1 cellular context compared by ENCODE assay signal in genomic region chr1:109799445-109799844, GRCh38.
TF ChIP-seq lines count a peak whose summit lies in the region.

No MANE protein-coding gene starts in this region.

TF ChIP-seq in GM23338, 12 proteins besides CTCF, POLR2A, EP300 and RAD21:
- TF ChIP-seq REST (IDR thresholded peaks at IDR 0.05; ENCODE audit: unreplicated experiment) (no peak), NANOG (IDR thresholded peaks at IDR 0.05; ENCODE audit: borderline replicate concordance) (no peak), JUNB (IDR thresholded peaks at IDR 0.05; ENCODE audit: unreplicated experiment) (no peak), EZH2phosphoT487 (IDR thresholded peaks at IDR 0.05; ENCODE audit: unreplicated experiment) (no peak), ZNF462 (CRISPR knock-in tag; IDR thresholded peaks at IDR 0.05) (no peak), EZH2 (IDR thresholded peaks at IDR 0.05; ENCODE audit: low read depth, unreplicated experiment) (no peak), POLR2AphosphoS5 (IDR thresholded peaks at IDR 0.05; ENCODE audit: low read depth) (no peak), ETS1 (IDR thresholded peaks at IDR 0.05) (no peak), ZNF331 (CRISPR knock-in tag; IDR thresholded peaks at IDR 0.05; ENCODE audit: low read depth) (no peak), CREB1 (CRISPR knock-in tag; IDR thresholded peaks at IDR 0.05; ENCODE audit: low read depth) (no peak), ZNF114 (CRISPR knock-in tag; IDR thresholded peaks at IDR 0.05) (no peak), STAT1 (IDR thresholded peaks at IDR 0.05; ENCODE audit: unreplicated experiment) (no peak)
TF ChIP-seq in GM23338: peak in this region for 0.
